12 cellular contexts compared by ENCODE assay signal in genomic region chr2:129347486-129348217, GRCh38.
A peak's percentile ranks its signal among the peaks of the same experiment; 100 is the strongest.
DNase-seq lines count a peak whose midpoint lies in the region; ATAC-seq and TF ChIP-seq lines count a peak whose summit lies in the region.
"Had no signal": no experiment of that assay in that cellular context is flagged by ENCODE, and none has a peak within 500 bp of the region (broad histone marks: within the 10 kb centered on the region; RNA-seq: fewer than 3 reads in every experiment).

No MANE protein-coding gene starts in this region.

- no peak for TF ChIP-seq POLR2A in gastroesophageal sphincter (IDR thresholded peaks at IDR 0.05)

- no peak overlapping the region for H3K4me3 Mint-ChIP-seq in immature natural killer cell
- H3K4me3 Mint-ChIP-seq: stimulated activated effector memory CD8-positive, alpha-beta T cell treated with anti-CD3 and anti-CD28 coated beads, Interleukin-12 subunit alpha, Interleukin-12 subunit beta, amount 100 ng/mL, for 72 hours had no signal

- WGBS in gastroesophageal sphincter (ENCODE audit: low coverage in 1 of 2), 2 donors = 68 to 77% methylated on average over 4 to 11 of the region's 11 CpGs

- ATAC-seq in GM18868 (IDR thresholded peaks at IDR 0.05; ENCODE audit: unreplicated experiment) (peak; percentile 100), GM21723 (IDR thresholded peaks at IDR 0.05; ENCODE audit: unreplicated experiment) (peak; percentile 100), HG03442 (IDR thresholded peaks at IDR 0.05; ENCODE audit: unreplicated experiment) (peak; percentile 99), gastroesophageal sphincter (no peak)
- ATAC-seq: stimulated activated effector memory CD8-positive, alpha-beta T cell treated with anti-CD3 and anti-CD28 coated beads, Interleukin-12 subunit alpha, Interleukin-12 subunit beta, amount 100 ng/mL, for 72 hours had no signal

- H3K27me3 Mint-ChIP-seq in immature natural killer cell (ENCODE audit: low read depth in 3 of 3) = peaks cover 0 to 3% (median 2%) of the 10 kb centered on the region in 3 donors

- no peaks in the 10 kb centered on the region for H3K4me1 Mint-ChIP-seq in immature natural killer cell
- H3K4me1 Mint-ChIP-seq: stimulated activated effector memory CD8-positive, alpha-beta T cell treated with anti-CD3 and anti-CD28 coated beads, Interleukin-12 subunit alpha, Interleukin-12 subunit beta, amount 100 ng/mL, for 72 hours had no signal

- peaks cover 0 to 12% (median 3%) of the 10 kb centered on the region in 6 donors for H3K9me3 Mint-ChIP-seq in immature natural killer cell

- no peaks in the 10 kb centered on the region for H3K4me1 ChIP-seq in gastroesophageal sphincter

- H3K27me3 ChIP-seq in gastroesophageal sphincter = no peaks in the 10 kb centered on the region

- TF ChIP-seq CTCF in gastroesophageal sphincter (IDR thresholded peaks at IDR 0.05) = no peak

- no peaks in the 10 kb centered on the region for H3K36me3 ChIP-seq in gastroesophageal sphincter

- peak; percentile 37 for DNase-seq in mucosa of gallbladder (ENCODE audit: low spot score)
- no peak for DNase-seq in immature natural killer cell
- DNase-seq in activated CD4-positive, alpha-beta T cell treated with anti-CD3 and anti-CD28 coated beads, Interleukin-2, amount 50 U/mL, for 48 hours = no peak
- no peak for DNase-seq in NCI-H2081 (lab: John Stamatoyannopoulos, UW)
- DNase-seq: activated effector memory CD4-positive, alpha-beta T cell treated with Interleukin-2 at 50 U/mL for 16 hours; effector CD4-positive, alpha-beta T cell; GF-D8 had no signal

- TF ChIP-seq EP300 in gastroesophageal sphincter (IDR thresholded peaks at IDR 0.05) = no peak

- H3K27ac Mint-ChIP-seq in immature natural killer cell = no peak overlapping the region
- H3K27ac Mint-ChIP-seq: stimulated activated effector memory CD8-positive, alpha-beta T cell treated with anti-CD3 and anti-CD28 coated beads, Interleukin-12 subunit alpha, Interleukin-12 subunit beta, amount 100 ng/mL, for 72 hours had no signal

- H3K9me3 ChIP-seq in gastroesophageal sphincter = no peaks in the 10 kb centered on the region

- no peaks in the 10 kb centered on the region for H3K36me3 Mint-ChIP-seq in immature natural killer cell
- H3K36me3 Mint-ChIP-seq: stimulated activated effector memory CD8-positive, alpha-beta T cell treated with anti-CD3 and anti-CD28 coated beads, Interleukin-12 subunit alpha, Interleukin-12 subunit beta, amount 100 ng/mL, for 72 hours had no signal

- no peak overlapping the region for H3K4me3 ChIP-seq in gastroesophageal sphincter

- H3K27ac ChIP-seq in gastroesophageal sphincter = no peak overlapping the region
